ENCODE assay signal across 8 cellular contexts in the genomic region with DNA sequence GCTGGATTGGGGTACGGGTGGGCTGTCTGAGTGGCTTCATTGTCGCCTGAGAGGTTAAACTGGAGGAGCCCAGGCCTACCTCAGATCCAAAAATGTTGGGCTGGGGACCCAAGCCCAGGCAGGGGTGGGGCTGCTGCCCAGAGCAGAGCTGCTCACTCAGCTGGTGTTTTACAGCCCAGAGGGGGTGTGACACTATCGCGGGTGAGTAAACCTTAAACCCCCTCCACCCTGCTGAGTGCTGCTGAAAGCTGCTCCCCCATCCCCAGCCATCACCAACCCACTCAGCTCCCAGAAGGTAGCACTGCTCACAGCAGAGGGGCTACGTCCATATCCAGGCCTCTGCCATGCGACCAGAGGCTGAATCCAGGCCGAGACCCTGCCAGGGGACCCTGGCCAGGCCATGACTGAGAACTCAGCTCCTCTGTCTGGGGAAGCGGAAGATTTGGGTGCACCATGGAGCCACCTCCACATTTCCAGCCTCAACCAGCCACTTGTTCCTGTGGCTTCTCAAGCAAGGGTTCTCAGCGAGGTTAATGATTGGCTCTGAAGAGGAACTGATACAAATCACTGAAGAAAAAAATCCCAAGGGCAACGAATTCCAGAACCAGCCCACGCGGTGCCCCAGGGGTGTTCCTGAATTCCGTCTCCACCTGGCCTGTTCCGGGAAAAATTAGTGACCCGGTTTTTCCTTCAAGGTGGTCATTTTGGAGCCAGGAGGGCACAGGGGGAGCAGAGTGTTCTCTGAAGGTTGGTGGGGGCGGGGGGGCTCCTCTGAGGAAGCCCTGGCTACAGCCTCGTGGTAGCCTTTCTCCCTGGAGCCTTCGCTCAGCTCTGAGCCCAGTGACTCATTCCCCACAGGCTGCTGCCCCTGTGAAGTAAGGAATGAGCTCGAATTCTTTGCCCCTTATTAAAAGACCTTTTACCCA. TPM values are rescaled to one million over a fixed set of nuclear protein-coding genes. Genes with fewer than 3 reads are reported as not detected.
DNase-seq lines count a peak whose midpoint lies in the region; ATAC-seq and TF ChIP-seq lines count a peak whose summit lies in the region.

No MANE protein-coding gene starts in this region.

- POLR2A ChIA-PET in Caco-2 (lab: Charles Lee) (interaction anchor here (0.6 to 1.7 kb wide), 7 partner anchors 10 to 76 kb away, joined by 3 to 35 read pairs (median 5); a partner anchor contains a TSS), WTC11 (lab: Charles Lee) (interaction anchor here (1.3 to 1.9 kb wide), 2 partner anchors 9 to 10 kb away, joined by 4 to 6 read pairs; a partner anchor contains a TSS)

- H3K4me3 Mint-ChIP-seq in Caco-2 (ENCODE audit: unreplicated experiment) = peak overlapping the region; percentile 95
- H3K4me3 Mint-ChIP-seq in WTC11 = no peak overlapping the region

- WGBS in right cardiac atrium = 60% methylated on average over 19 of the region's 19 CpGs

- H3K9ac ChIP-seq in stomach smooth muscle (ENCODE audit: low read length in 2 of 2) = peak overlapping the region; percentile 84 to 91

- H3K9me3 ChIP-seq in Caco-2 (no peaks in the 10 kb centered on the region), right cardiac atrium (ENCODE audit: control insufficient read depth, low read length) (no peaks in the 10 kb centered on the region), stomach smooth muscle (ENCODE audit: control insufficient read depth in 2 of 2, low read length in 2 of 2) (no peaks in the 10 kb centered on the region)

- ATAC-seq in GM21619 (IDR thresholded peaks at IDR 0.05; ENCODE audit: unreplicated experiment) (peak; percentile 39), WTC11 (no peak), right cardiac atrium (peak; percentile 6 to 7), HG03378 (IDR thresholded peaks at IDR 0.05; ENCODE audit: unreplicated experiment) (no peak), HG02623 (IDR thresholded peaks at IDR 0.05; ENCODE audit: unreplicated experiment) (no peak)

- no peaks in the 10 kb centered on the region for H3K36me3 ChIP-seq in Caco-2 (ENCODE audit: control insufficient read depth, insufficient read depth, low read length)
- H3K36me3 ChIP-seq in stomach smooth muscle (ENCODE audit: control insufficient read depth in 2 of 2, insufficient read depth in 2 of 2, low read length in 2 of 2) = no peaks in the 10 kb centered on the region

- H3K4me3 ChIP-seq in Caco-2 (ENCODE audit: low read depth, low read length) (peak overlapping the region; percentile 54), right cardiac atrium (ENCODE audit: low read length) (no peak overlapping the region), stomach smooth muscle (ENCODE audit: low read length in 2 of 2) (peak overlapping the region; percentile 71 to 76)

- no TSS peak for BruUV-seq in Caco-2 (replicated peaks; lab: Mats Ljungman, UMichigan)

- H3K27ac Mint-ChIP-seq in Caco-2 (ENCODE audit: unreplicated experiment) (peak overlapping the region; percentile 93), WTC11 (0 out of 2 replicates have a peak overlapping the region, but pooled peaks have one; percentile 41)

- CTCF ChIA-PET in Caco-2 (lab: Charles Lee) = interaction anchor here (0.5 to 1.7 kb wide), 7 partner anchors 10 to 35 kb away, joined by 3 to 8 read pairs (median 3); a partner anchor contains a TSS
- CTCF ChIA-PET in WTC11 (lab: Charles Lee) = interaction anchor here (0.6 to 3.1 kb wide), 12 partner anchors 9 to 162 kb away, joined by 3 to 13 read pairs (median 8); a partner anchor contains a TSS

- TF ChIP-seq CTCF in Caco-2 (IDR thresholded peaks at IDR 0.05; ENCODE audit: insufficient read depth in 1 of 2, low read depth in 1 of 2, low read length in 1 of 2, severe bottlenecking in 1 of 2, unreplicated experiment in 1 of 2) (no peak), WTC11 (IDR thresholded peaks at IDR 0.05) (no peak)

- H3K9me3 Mint-ChIP-seq in Caco-2 (ENCODE audit: unreplicated experiment) (no peaks in the 10 kb centered on the region), WTC11 (no peaks in the 10 kb centered on the region)

- intact Hi-C loops in Caco-2 (cut with micrococcal nuclease; ENCODE audit: unreplicated experiment) (loop anchor here (2.0 kb wide), 1 partner anchor 14 kb away; no protein-coding TSS in a partner anchor), right cardiac atrium (cut with DNase I) (no loop called here)

- H3K4me1 Mint-ChIP-seq in Caco-2 (ENCODE audit: low read depth, unreplicated experiment) = peaks cover 25% of the 10 kb centered on the region
- H3K4me1 Mint-ChIP-seq in WTC11 = peaks cover 31% of the 10 kb centered on the region

- peak overlapping the region; percentile 93 for H3K27ac ChIP-seq in right cardiac atrium (ENCODE audit: low read length)
- peak overlapping the region; percentile 81 for H3K27ac ChIP-seq in stomach smooth muscle (ENCODE audit: low read length)

- DNase-seq in Caco-2 (peak; percentile 60 to 70), WTC11 (ENCODE audit: low spot score) (no peak), right cardiac atrium (peak in 1 of 3 donors; percentile 52), HUDEP-2 (lab: John Stamatoyannopoulos, UW; ENCODE audit: unreplicated experiment in 76 of 76) (no peak)

- H3K27me3 Mint-ChIP-seq in Caco-2 (ENCODE audit: insufficient read depth, unreplicated experiment) = no peaks in the 10 kb centered on the region
- H3K27me3 Mint-ChIP-seq in WTC11 (ENCODE audit: low read depth) = peaks cover 12% of the 10 kb centered on the region

- H3K27me3 ChIP-seq in Caco-2 (replicated peaks; ENCODE audit: control insufficient read depth, insufficient read depth, low read length) = no peaks in the 10 kb centered on the region
- H3K27me3 ChIP-seq in right cardiac atrium (ENCODE audit: control insufficient read depth, insufficient read depth) = no peaks in the 10 kb centered on the region
- peaks cover 0 to 3% of the 10 kb centered on the region in 2 donors for H3K27me3 ChIP-seq in stomach smooth muscle (ENCODE audit: control insufficient read depth in 1 of 2, insufficient read depth in 2 of 2, low read length in 2 of 2)

- H3K4me1 ChIP-seq in Caco-2 (peaks cover 32% of the 10 kb centered on the region), right cardiac atrium (ENCODE audit: control insufficient read depth, insufficient read depth, low read length) (peaks cover 5% of the 10 kb centered on the region), stomach smooth muscle (ENCODE audit: control insufficient read depth, insufficient read depth, low read length) (peaks cover 19% of the 10 kb centered on the region)

- H3K36me3 Mint-ChIP-seq in Caco-2 (ENCODE audit: insufficient read depth, unreplicated experiment) (peaks cover 11% of the 10 kb centered on the region), WTC11 (no peaks in the 10 kb centered on the region)

TF ChIP-seq in WTC11, 78 proteins besides CTCF, POLR2A, EP300 and RAD21:
- no peak for TF ChIP-seq NFYB (CRISPR knock-in tag; conservative IDR thresholded peaks at IDR 0.05; ENCODE audit: low read depth)
- TF ChIP-seq GABPB1 (CRISPR knock-in tag; IDR thresholded peaks at IDR 0.05) = peak; percentile 9; the same call in 1 of the 2 replicates

RNA-seq across cellular contexts. Expression of a gene that starts 9.4 kb away (rescaled TPM):
- 27.7 and 33.8 TPM in 2 replicates for total RNA-seq in Caco-2 (2022)
- 32.4 to 33.5 TPM (median 33.1 TPM) in 3 replicates for total RNA-seq in WTC11 (2021)
- total RNA-seq in right cardiac atrium = 10 to 100 TPM; 12.7 to 21.6 (median 18.5) TPM
- 12.7 TPM for polyA plus RNA-seq in right cardiac atrium

RNA-seq across cellular contexts. Expression of a gene that starts 31.3 kb away (rescaled TPM):
- total RNA-seq in Caco-2 (2022) = 27.9 and 28.8 TPM in 2 replicates
- 31.3 to 34.0 TPM (median 32.8 TPM) in 3 replicates for total RNA-seq in WTC11 (2021)
- total RNA-seq in right cardiac atrium = 10 to 100 TPM; 22.3 to 27.5 (median 23.1) TPM
- polyA plus RNA-seq in right cardiac atrium = 22.8 TPM

RNA-seq across cellular contexts. Expression of a gene that starts 31.4 kb away (rescaled TPM):
- total RNA-seq in Caco-2 (2022) (23.6 and 26.0 TPM in 2 replicates), WTC11 (2021) (13.2 to 15.9 TPM (median 14.8 TPM) in 3 replicates), right cardiac atrium (10 to 100 TPM in 1 of 4 donors, 1 to 10 TPM in 3; 9.4 to 10.9 (median 9.6) TPM)
- 7.7 TPM for polyA plus RNA-seq in right cardiac atrium

RNA-seq across cellular contexts. Expression of a gene that starts 31.6 kb away (rescaled TPM):
- total RNA-seq in Caco-2 (2022) (316 and 326 TPM in 2 replicates), WTC11 (2021) (383 to 427 TPM (median 419 TPM) in 3 replicates), right cardiac atrium (100 to 1,000 TPM; 702 to 831 (median 748) TPM)
- polyA plus RNA-seq in right cardiac atrium = 2,009 TPM

RNA-seq across cellular contexts. Expression of a gene that starts 53.2 kb away (rescaled TPM):
- total RNA-seq in Caco-2 (2022) (59.3 and 68.4 TPM in 2 replicates), WTC11 (2021) (91.0 to 102 TPM (median 96.9 TPM) in 3 replicates), right cardiac atrium (10 to 100 TPM; 29.1 to 35.9 (median 33.3) TPM)
- polyA plus RNA-seq in right cardiac atrium = 37.5 TPM

Comparison
In these comparisons a context has a peak if more than half of its experiments do, and no peak if none do; other contexts are left out.
1. DNase-seq: peak in Caco-2 (2 of 2); none in WTC11 (single experiment) and HUDEP-2 (0 of 76).
2. ATAC-seq: peak in GM21619 (single experiment) and right cardiac atrium (2 of 2); none in WTC11 (single experiment), HG03378 (single experiment) and HG02623 (single experiment).